8 cellular contexts compared by ENCODE assay signal in genomic region chr1:151371340-151371739, GRCh38. TPM values are rescaled to one million over a fixed set of nuclear protein-coding genes. Genes with fewer than 3 reads are reported as not detected.
DNase-seq lines count a peak whose midpoint lies in the region; ATAC-seq and TF ChIP-seq lines count a peak whose summit lies in the region.

No MANE protein-coding gene starts in this region.

- H4K91ac ChIP-seq in trophoblast cell (ENCODE audit: low read depth, low read length): no peak overlapping the region

- H3K9me3 ChIP-seq in breast epithelium: no peaks in the 10 kb centered on the region
- H3K9me3 ChIP-seq in right lobe of liver: no peaks in the 10 kb centered on the region
- no peaks in the 10 kb centered on the region for H3K9me3 ChIP-seq in tibial nerve
- H3K9me3 ChIP-seq in trophoblast cell (ENCODE audit: insufficient read depth, low read depth, low read length): peaks cover 6% of the 10 kb centered on the region

- no peak overlapping the region for H3K4me2 ChIP-seq in trophoblast cell (ENCODE audit: low read length)

- DNase-seq in MV-4-11 (lab: John Stamatoyannopoulos, UW) (peak; percentile 57), breast epithelium (ENCODE audit: low spot score in 2 of 2) (peak in 1 of 2 donors; percentile 48), right lobe of liver (peak; percentile 46 to 86 (median 82)), tibial nerve (ENCODE audit: low spot score in 2 of 2) (peak; percentile 61 to 72), trophoblast cell (no peak), activated gamma-delta T cell (lab: John Stamatoyannopoulos, UW) (no peak), endothelial cell (ENCODE audit: low spot score) (no peak)

- no peak overlapping the region for H2AFZ ChIP-seq in trophoblast cell (ENCODE audit: insufficient read depth, low read length, poor library complexity)

- H3K9ac ChIP-seq in trophoblast cell (ENCODE audit: low read length): no peak overlapping the region

- peaks cover 2% of the 10 kb centered on the region for H3K79me1 ChIP-seq in trophoblast cell (ENCODE audit: low read length)

- H4K12ac ChIP-seq in trophoblast cell (ENCODE audit: low read depth, low read length): no peak overlapping the region

- H3K79me2 ChIP-seq in trophoblast cell (ENCODE audit: control insufficient read depth, insufficient read depth, low read length, poor library complexity): peaks cover 2% of the 10 kb centered on the region

- no peaks in the 10 kb centered on the region for H3K27me3 ChIP-seq in breast epithelium
- no peaks in the 10 kb centered on the region for H3K27me3 ChIP-seq in right lobe of liver
- H3K27me3 ChIP-seq in tibial nerve: no peaks in the 10 kb centered on the region
- no peaks in the 10 kb centered on the region for H3K27me3 ChIP-seq in trophoblast cell (ENCODE audit: insufficient read depth, low read length)

- no peaks in the 10 kb centered on the region for H3K9me3 Mint-ChIP-seq in endothelial cell (ENCODE audit: unreplicated experiment)

- peak in 1 of 2 donors; percentile 42 for TF ChIP-seq EP300 in tibial nerve (IDR thresholded peaks at IDR 0.05)

- no peak overlapping the region for H3K27ac Mint-ChIP-seq in endothelial cell (ENCODE audit: unreplicated experiment)

- peaks cover 14% of the 10 kb centered on the region for H3K4me1 Mint-ChIP-seq in endothelial cell (ENCODE audit: unreplicated experiment)

- H3K27ac ChIP-seq in breast epithelium (peak overlapping the region; percentile 73 to 81), right lobe of liver (peak overlapping the region in 2 of 3 donors; percentile 80 to 81), tibial nerve (peak overlapping the region; percentile 49 to 81 (median 74)), trophoblast cell (ENCODE audit: low read depth, low read length) (no peak overlapping the region)

- H4K8ac ChIP-seq in trophoblast cell (ENCODE audit: low read depth, low read length): no peak overlapping the region

- no peak overlapping the region for H2AK5ac ChIP-seq in trophoblast cell (ENCODE audit: low read length)

- no peaks in the 10 kb centered on the region for H3K36me3 Mint-ChIP-seq in endothelial cell (ENCODE audit: low read depth, unreplicated experiment)

- no peak overlapping the region for H2BK120ac ChIP-seq in trophoblast cell (ENCODE audit: insufficient read depth, low read length, poor library complexity)

- no peak overlapping the region for H3K4me3 Mint-ChIP-seq in endothelial cell (ENCODE audit: unreplicated experiment)

- H3K4me3 ChIP-seq in breast epithelium (peak overlapping the region; percentile 37 to 61 (median 52)), right lobe of liver (peak overlapping the region; percentile 44 to 82 (median 75)), tibial nerve (peak overlapping the region; percentile 14 to 54 (median 30)), trophoblast cell (ENCODE audit: low read depth, low read length) (no peak overlapping the region)

- peaks cover 8% of the 10 kb centered on the region for H3K27me3 Mint-ChIP-seq in endothelial cell (ENCODE audit: unreplicated experiment)

- H2BK5ac ChIP-seq in trophoblast cell (ENCODE audit: low read depth, low read length, poor library complexity): no peak overlapping the region

- ATAC-seq in right lobe of liver (peak; percentile 41 to 67 (median 53)), GM18519 (IDR thresholded peaks at IDR 0.05; ENCODE audit: low FRiP score, unreplicated experiment) (no peak)

- H2BK12ac ChIP-seq in trophoblast cell (ENCODE audit: low read length): no peak overlapping the region

- peaks cover 0 to 9% of the 10 kb centered on the region in 2 donors for H3K4me1 ChIP-seq in breast epithelium
- peaks cover 0 to 55% (median 21%) of the 10 kb centered on the region in 4 donors for H3K4me1 ChIP-seq in right lobe of liver
- peaks cover 0 to 57% (median 38%) of the 10 kb centered on the region in 4 donors for H3K4me1 ChIP-seq in tibial nerve
- H3K4me1 ChIP-seq in trophoblast cell (ENCODE audit: control insufficient read depth in 1 of 2, insufficient read depth in 2 of 2, low read length in 2 of 2): peaks cover 0 to 4% of the 10 kb centered on the region in 2 experiments

- H3K36me3 ChIP-seq in breast epithelium (no peaks in the 10 kb centered on the region), right lobe of liver (peaks cover 0 to 27% (median 9%) of the 10 kb centered on the region in 4 donors), tibial nerve (peaks cover 0 to 6% (median 0%) of the 10 kb centered on the region in 3 donors), trophoblast cell (ENCODE audit: control insufficient read depth in 1 of 2, insufficient read depth in 2 of 2, low read length in 2 of 2) (no peaks in the 10 kb centered on the region)

- intact Hi-C loops in breast epithelium (cut with DNase I; ENCODE audit: low total_unique reads) (no loop called here), right lobe of liver (cut with DNase I) (no loop called here)

- 27% methylated on average over 5 of the region's 5 CpGs for WGBS in right lobe of liver (ENCODE audit: insufficient coverage, low coverage, low lambda C conversion rate, missing lambda C conversion rate)
- 16 to 36% methylated on average over 5 of the region's 5 CpGs for WGBS in tibial nerve, 2 donors
- WGBS in trophoblast cell (ENCODE audit: extremely low coverage, insufficient coverage, insufficient read length): no CpG with 5 or more reads among the region's 5 CpGs

- no peak for TF ChIP-seq POLR2A in breast epithelium (IDR thresholded peaks at IDR 0.05)
- no peak for TF ChIP-seq POLR2A in right lobe of liver (IDR thresholded peaks at IDR 0.05)
- TF ChIP-seq POLR2A in tibial nerve (IDR thresholded peaks at IDR 0.05): no peak

- H3K4ac ChIP-seq in trophoblast cell (ENCODE audit: low read depth, low read length): no peak overlapping the region

- H3K23ac ChIP-seq in trophoblast cell (ENCODE audit: low read length): no peak overlapping the region

- no peak for TF ChIP-seq CTCF in breast epithelium (IDR thresholded peaks at IDR 0.05)
- no peak for TF ChIP-seq CTCF in right lobe of liver (IDR thresholded peaks at IDR 0.05)
- no peak for TF ChIP-seq CTCF in tibial nerve (IDR thresholded peaks at IDR 0.05)
- TF ChIP-seq CTCF in endothelial cell (IDR thresholded peaks at IDR 0.05; ENCODE audit: unreplicated experiment): no peak

- H3K14ac ChIP-seq in trophoblast cell (ENCODE audit: low read length): no peak overlapping the region

- H3K18ac ChIP-seq in trophoblast cell (ENCODE audit: low read length): no peak overlapping the region

RNA-seq across cellular contexts. Expression of gene SELENBP1, which starts 1.2 kb away (rescaled TPM):
- total RNA-seq in breast epithelium (100 to 1,000 TPM in 2 of 3 donors, 10 to 100 TPM in 1; 63.6 to 148 (median 123) TPM), right lobe of liver (100 to 1,000 TPM in 4 of 6 experiments, 10 to 100 TPM in 2; 83.4 to 423 (median 208) TPM), tibial nerve (100 to 1,000 TPM in 3 of 4 donors, 10 to 100 TPM in 1; 65.7 to 159 (median 130) TPM), endothelial cell (ENCODE audit: unreplicated experiment) (15.6 TPM)
- 5.4 and 5.9 TPM in 2 replicates for polyA plus RNA-seq in trophoblast cell (2013)

RNA-seq across cellular contexts. Expression of gene RFX5, which starts 24.3 kb away (rescaled TPM):
- total RNA-seq in breast epithelium: 10 to 100 TPM; 17.9 to 34.5 (median 25.9) TPM
- total RNA-seq in right lobe of liver: 10 to 100 TPM in 5 of 6 experiments, 1 to 10 TPM in 1; 9.8 to 23.0 (median 16.8) TPM
- 10 to 100 TPM; 17.7 to 45.0 (median 32.8) TPM for total RNA-seq in tibial nerve
- 21.0 and 23.2 TPM in 2 replicates for polyA plus RNA-seq in trophoblast cell (2013)
- total RNA-seq in endothelial cell (ENCODE audit: unreplicated experiment): 51.6 TPM

RNA-seq across cellular contexts. Expression of gene PSMB4, which starts 28.0 kb away (rescaled TPM):
- 100 to 1,000 TPM; 234 to 270 (median 254) TPM for total RNA-seq in breast epithelium
- total RNA-seq in right lobe of liver: 100 to 1,000 TPM; 125 to 174 (median 151) TPM
- total RNA-seq in tibial nerve: 100 to 1,000 TPM; 219 to 267 (median 232) TPM
- 411 and 419 TPM in 2 replicates for polyA plus RNA-seq in trophoblast cell (2013)
- 322 TPM for total RNA-seq in endothelial cell (ENCODE audit: unreplicated experiment)

RNA-seq across cellular contexts. Expression of gene PI4KB, which starts 44.1 kb away (rescaled TPM):
- total RNA-seq in breast epithelium: 10 to 100 TPM; 59.2 to 91.8 (median 69.8) TPM
- 10 to 100 TPM; 20.0 to 24.7 (median 22.7) TPM for total RNA-seq in right lobe of liver
- total RNA-seq in tibial nerve: 100 to 1,000 TPM in 1 of 4 donors, 10 to 100 TPM in 3; 69.9 to 100 (median 72.3) TPM
- 32.5 and 35.5 TPM in 2 replicates for polyA plus RNA-seq in trophoblast cell (2013)
- 50.3 TPM for total RNA-seq in endothelial cell (ENCODE audit: unreplicated experiment)

Comparison
In these comparisons a context has a peak if more than half of its experiments do, and no peak if none do; other contexts are left out.
1. DNase-seq: peak in MV-4-11 (single experiment), right lobe of liver (3 of 3) and tibial nerve (2 of 2); none in trophoblast cell (0 of 2), activated gamma-delta T cell (single experiment) and endothelial cell (single experiment).